15 cellular contexts compared by ENCODE assay signal in the genomic region with DNA sequence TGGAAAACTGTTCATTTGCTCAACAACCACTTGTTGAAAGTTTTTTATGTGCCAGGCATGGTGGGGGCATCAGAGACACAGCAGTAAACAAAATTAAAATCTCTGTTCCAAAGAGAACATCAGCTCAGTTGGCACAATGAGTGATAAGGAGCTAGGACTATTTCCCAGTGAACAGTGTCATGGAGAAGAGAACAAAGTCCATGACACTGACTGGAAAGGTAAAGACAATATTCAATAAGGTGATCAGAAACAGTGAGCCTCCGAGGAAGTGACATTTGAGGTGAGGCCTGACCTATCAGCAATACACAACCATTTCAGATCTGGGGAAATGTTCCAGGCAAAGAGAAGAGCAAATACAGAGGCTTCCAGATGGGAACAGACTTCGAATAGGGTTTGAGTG. TPM values are rescaled to one million over a fixed set of nuclear protein-coding genes. Genes with fewer than 3 reads are reported as not detected.
A peak's percentile ranks its signal among the peaks of the same experiment; 100 is the strongest.
DNase-seq lines count a peak whose midpoint lies in the region; ATAC-seq and TF ChIP-seq lines count a peak whose summit lies in the region.
"Had no signal": no experiment of that assay in that cellular context is flagged by ENCODE, and none has a peak within 500 bp of the region (broad histone marks: within the 10 kb centered on the region; RNA-seq: fewer than 3 reads in every experiment).

No MANE protein-coding gene starts in this region.

- H3K27me3 Mint-ChIP-seq in T-helper 1 cell treated with Interleukin-12 subunit alpha and Interleukin-12 subunit beta and Interleukin-4 antibody, amounts not matched to agents 30 μg/mL and 1 μg/mL, for 36 hours (ENCODE audit: low read depth): no peaks in the 10 kb centered on the region
- H3K27me3 Mint-ChIP-seq in endothelial cell (ENCODE audit: unreplicated experiment): peaks cover 3% of the 10 kb centered on the region

- no peaks in the 10 kb centered on the region for H4K20me1 ChIP-seq in IMR-90 (ENCODE audit: insufficient read depth, low read length)

- H4K8ac ChIP-seq in IMR-90 (ENCODE audit: low read depth in 2 of 2, low read length in 2 of 2): no peak overlapping the region

- H2BK15ac ChIP-seq in IMR-90 (ENCODE audit: low read depth, low read length): 0 out of 3 replicates have a peak overlapping the region, but pooled peaks have one; percentile 26

- in situ Hi-C loops in IMR-90 (cut with MboI; ENCODE audit: low sequenced_read_pairs): no loop called here

- DNase-seq in T-helper 1 cell (no peak), IMR-90 (no peak), endothelial cell (ENCODE audit: low spot score) (no peak)
- no peak for DNase-seq in effector CD8-positive, alpha-beta T cell (lab: John Stamatoyannopoulos, UW)
- no peak for DNase-seq in NK-92 treated with Interleukin-12 subunit alpha and Interleukin-12 subunit beta, amount 100 ng/mL, for 24 hours (lab: John Stamatoyannopoulos, UW)
- DNase-seq: kidney, NCI-H1048, NCI-H2171 treated with DMSO at 0.1 percent for 48 hours, nephron progenitor cell had no signal

- CTCF ChIA-PET in IMR-90 (lab: Yijun Ruan, JAX): no interaction called here

- no peak overlapping the region for H3K18ac ChIP-seq in IMR-90 (ENCODE audit: low read depth, low read length)

- H3K9ac ChIP-seq in IMR-90 (ENCODE audit: low read depth, low read length) (no peak overlapping the region), parathyroid adenoma (no peak overlapping the region)

- no peak overlapping the region; the same call in 1 of the 2 replicates for H2BK120ac ChIP-seq in IMR-90 (ENCODE audit: low read depth, low read length)

- H3K4ac ChIP-seq in IMR-90 (ENCODE audit: low read depth, low read length): no peak overlapping the region

- no TSS peak for BruUV-seq in IMR-90 (replicated peaks; lab: Mats Ljungman, UMichigan)

- no peak overlapping the region for H2BK5ac ChIP-seq in IMR-90 (ENCODE audit: low read depth, low read length, poor library complexity, severe bottlenecking)

- H3K27ac ChIP-seq in IMR-90 (ENCODE audit: insufficient read depth, low read length) (no peak overlapping the region), parathyroid adenoma (peak overlapping the region; percentile 40)
- H3K27ac ChIP-seq: 22Rv1 had no signal

- H3K4me1 Mint-ChIP-seq in T-helper 1 cell treated with Interleukin-12 subunit alpha and Interleukin-12 subunit beta and Interleukin-4 antibody, amounts not matched to agents 30 μg/mL and 1 μg/mL, for 36 hours (ENCODE audit: low read depth): peaks cover 35% of the 10 kb centered on the region
- peaks cover 23% of the 10 kb centered on the region for H3K4me1 Mint-ChIP-seq in endothelial cell (ENCODE audit: unreplicated experiment)
- H3K4me1 Mint-ChIP-seq: brain, nephron progenitor cell had no signal

- TF ChIP-seq CTCF in IMR-90 (conservative IDR thresholded peaks at IDR 0.05; ENCODE audit: low read depth, low read length): no peak
- no peak for TF ChIP-seq CTCF in endothelial cell (IDR thresholded peaks at IDR 0.05; ENCODE audit: unreplicated experiment)
- no peak for TF ChIP-seq CTCF in parathyroid adenoma (IDR thresholded peaks at IDR 0.05)

- no peaks in the 10 kb centered on the region for H3K79me1 ChIP-seq in IMR-90 (ENCODE audit: low read depth in 1 of 2, low read length in 2 of 2)

- no peak overlapping the region for H2AK9ac ChIP-seq in IMR-90 (replicated peaks; ENCODE audit: low read depth, low read length, poor library complexity)

- intact Hi-C loops in IMR-90 (cut with micrococcal nuclease): no loop called here

- 0 out of 2 replicates have a peak, but pooled peaks cover 5% of the 10 kb centered on the region for H3K9me1 ChIP-seq in IMR-90 (ENCODE audit: insufficient read depth, low read length)

- no peak for TF ChIP-seq POLR2A in IMR-90 (IDR thresholded peaks at IDR 0.05; ENCODE audit: low read depth, low read length)

- H3K56ac ChIP-seq in IMR-90 (ENCODE audit: extremely low read depth, insufficient read depth, low read length): no peak overlapping the region

- H3K27ac Mint-ChIP-seq in T-helper 1 cell treated with Interleukin-12 subunit alpha and Interleukin-12 subunit beta and Interleukin-4 antibody, amounts not matched to agents 30 μg/mL and 1 μg/mL, for 36 hours: peak overlapping the region; percentile 78
- H3K27ac Mint-ChIP-seq in endothelial cell (ENCODE audit: unreplicated experiment): peak overlapping the region; percentile 94
- H3K27ac Mint-ChIP-seq: nephron progenitor cell had no signal

- no CpG with 5 or more reads among the region's 2 CpGs for WGBS in IMR-90 (ENCODE audit: extremely low coverage in 2 of 2, insufficient read length in 1 of 2), 2 experiments

- no peaks in the 10 kb centered on the region for H3K9me3 Mint-ChIP-seq in T-helper 1 cell treated with Interleukin-12 subunit alpha and Interleukin-12 subunit beta and Interleukin-4 antibody, amounts not matched to agents 30 μg/mL and 1 μg/mL, for 36 hours
- no peaks in the 10 kb centered on the region for H3K9me3 Mint-ChIP-seq in endothelial cell (ENCODE audit: unreplicated experiment)
- H3K9me3 Mint-ChIP-seq: brain, nephron progenitor cell had no signal

- dilution Hi-C loops in IMR-90 (cut with HindIII; ENCODE audit: low sequenced_read_pairs, unreplicated experiment): no loop called here

- H4K91ac ChIP-seq in IMR-90 (ENCODE audit: insufficient read depth, low read depth, low read length): no peak overlapping the region

- H3K27me3 ChIP-seq in IMR-90 (ENCODE audit: control insufficient read depth, insufficient read depth, low read length) (peaks cover 2% of the 10 kb centered on the region; the same call in 1 of the 2 replicates), parathyroid adenoma (ENCODE audit: control insufficient read depth, insufficient read depth, low read length) (no peaks in the 10 kb centered on the region)
- H3K27me3 ChIP-seq: right atrium auricular region had no signal

- H3K4me3 ChIP-seq in IMR-90 (ENCODE audit: insufficient read depth, low read depth, low read length) (no peak overlapping the region), parathyroid adenoma (ENCODE audit: low read depth, low read length) (no peak overlapping the region)
- H3K4me3 ChIP-seq: right atrium auricular region had no signal

- no peaks in the 10 kb centered on the region for H3K36me3 ChIP-seq in IMR-90 (ENCODE audit: control insufficient read depth, insufficient read depth, low read length)
- no peaks in the 10 kb centered on the region for H3K36me3 ChIP-seq in parathyroid adenoma (ENCODE audit: control insufficient read depth, insufficient read depth, low read length)
- H3K36me3 ChIP-seq: right atrium auricular region had no signal

- no peak overlapping the region for H3K14ac ChIP-seq in IMR-90 (replicated peaks; ENCODE audit: low read depth, low read length)

- H3K36me3 Mint-ChIP-seq in T-helper 1 cell treated with Interleukin-12 subunit alpha and Interleukin-12 subunit beta and Interleukin-4 antibody, amounts not matched to agents 30 μg/mL and 1 μg/mL, for 36 hours (ENCODE audit: low read depth): peaks cover 19% of the 10 kb centered on the region
- H3K36me3 Mint-ChIP-seq in endothelial cell (ENCODE audit: low read depth, unreplicated experiment): no peaks in the 10 kb centered on the region
- H3K36me3 Mint-ChIP-seq: brain had no signal

- H3K23ac ChIP-seq in IMR-90 (ENCODE audit: low read depth, low read length): no peak overlapping the region

- H2AFZ ChIP-seq in IMR-90 (replicated peaks; ENCODE audit: low read length, poor library complexity) (no peak overlapping the region), parathyroid adenoma (no peak overlapping the region)

- H2BK20ac ChIP-seq in IMR-90 (ENCODE audit: low read depth, low read length): peak overlapping the region; percentile 48; the same call in 1 of the 2 replicates

- no peaks in the 10 kb centered on the region for H3K9me3 ChIP-seq in IMR-90 (ENCODE audit: control insufficient read depth, insufficient read depth, low read length)
- H3K9me3 ChIP-seq in parathyroid adenoma (ENCODE audit: control insufficient read depth, low read length): no peaks in the 10 kb centered on the region
- H3K9me3 ChIP-seq: right atrium auricular region had no signal

- POLR2A ChIA-PET in IMR-90 (lab: Charles Lee; ENCODE audit: unreplicated experiment): no interaction called here

- TF ChIP-seq RAD21 in IMR-90 (IDR thresholded peaks at IDR 0.05; ENCODE audit: low read length): no peak

- H4K5ac ChIP-seq in IMR-90 (ENCODE audit: low read depth, low read length): no peak overlapping the region

- H3K4me2 ChIP-seq in IMR-90 (ENCODE audit: low read depth, low read length) (no peak overlapping the region), parathyroid adenoma (ENCODE audit: low read length) (no peak overlapping the region)

- no peaks in the 10 kb centered on the region for H3K79me2 ChIP-seq in parathyroid adenoma

- no peak overlapping the region for H2AK5ac ChIP-seq in IMR-90 (ENCODE audit: low read depth, low read length)

- no peak overlapping the region for H3K4me3 Mint-ChIP-seq in T-helper 1 cell treated with Interleukin-12 subunit alpha and Interleukin-12 subunit beta and Interleukin-4 antibody, amounts not matched to agents 30 μg/mL and 1 μg/mL, for 36 hours
- H3K4me3 Mint-ChIP-seq in endothelial cell (ENCODE audit: unreplicated experiment): no peak overlapping the region
- H3K4me3 Mint-ChIP-seq: brain, nephron progenitor cell had no signal

- H3K4me1 ChIP-seq in IMR-90 (ENCODE audit: control insufficient read depth, insufficient read depth, low read length): peaks cover 7% of the 10 kb centered on the region
- no peaks in the 10 kb centered on the region for H3K4me1 ChIP-seq in parathyroid adenoma
- H3K4me1 ChIP-seq: right atrium auricular region had no signal

- ATAC-seq in IMR-90 (ENCODE audit: low read depth) (no peak), GM21526 (IDR thresholded peaks at IDR 0.05; ENCODE audit: low FRiP score, unreplicated experiment) (no peak)

TF ChIP-seq in IMR-90, 13 proteins besides CTCF, POLR2A, EP300 and RAD21:
- TF ChIP-seq RFX5 (IDR thresholded peaks at IDR 0.05; ENCODE audit: low read depth, low read length): no peak
- no peak for TF ChIP-seq MXI1 (IDR thresholded peaks at IDR 0.05; ENCODE audit: borderline replicate concordance, low read depth, low read length)
- TF ChIP-seq RCOR1 (IDR thresholded peaks at IDR 0.05; ENCODE audit: insufficient replicate concordance, low read length): no peak
TF ChIP-seq in IMR-90: peak in this region for 0.

RNA-seq across cellular contexts. Expression of a gene that starts 14.6 kb away (rescaled TPM):
- total RNA-seq in IMR-90 (2012; rRNA removed): 1.1 and 1.3 TPM in 2 replicates
- polyA plus RNA-seq in IMR-90 (2012; rRNA removed): 0.86 and 0.87 TPM in 2 replicates
- 0.31 and 0.43 TPM in 2 replicates for polyA plus RNA-seq in IMR-90 (2012; cell fraction: cytosol; rRNA removed)
- polyA plus RNA-seq in IMR-90 (2012; cell fraction: nucleus; rRNA removed; ENCODE audit: low replicate concordance): 0.59 and 3.7 TPM in 2 replicates
- total RNA-seq in endothelial cell (ENCODE audit: unreplicated experiment): 0.64 TPM

RNA-seq across cellular contexts. Expression of a gene that starts 58.2 kb away (rescaled TPM):
- total RNA-seq in IMR-90 (2012; rRNA removed) (17.4 and 22.2 TPM in 2 replicates), endothelial cell (ENCODE audit: unreplicated experiment) (42.8 TPM)
- polyA plus RNA-seq in IMR-90 (2012; rRNA removed): 15.4 and 21.6 TPM in 2 replicates
- polyA plus RNA-seq in IMR-90 (2012; cell fraction: cytosol; rRNA removed): 3.1 and 5.7 TPM in 2 replicates
- 9.7 and 54.2 TPM in 2 replicates for polyA plus RNA-seq in IMR-90 (2012; cell fraction: nucleus; rRNA removed; ENCODE audit: low replicate concordance)

RNA-seq across cellular contexts. Expression of a gene that starts 58.5 kb away (rescaled TPM):
- total RNA-seq in IMR-90 (2012; rRNA removed): 24.9 and 35.0 TPM in 2 replicates
- 7.7 and 9.7 TPM in 2 replicates for polyA plus RNA-seq in IMR-90 (2012; rRNA removed)
- polyA plus RNA-seq in IMR-90 (2012; cell fraction: cytosol; rRNA removed): 4.1 and 5.0 TPM in 2 replicates
- polyA plus RNA-seq in IMR-90 (2012; cell fraction: nucleus; rRNA removed; ENCODE audit: low replicate concordance): 8.1 and 27.6 TPM in 2 replicates
- 35.4 TPM for total RNA-seq in endothelial cell (ENCODE audit: unreplicated experiment)
